Comparison of ENCODE assay signal across 20 cellular contexts in genomic region chr7:151572136-151572535, GRCh38.
"Had no signal": no experiment of that assay in that cellular context is flagged by ENCODE, and none has a peak within 500 bp of the region (broad histone marks: within the 10 kb centered on the region; RNA-seq: fewer than 3 reads in every experiment).

No MANE protein-coding gene starts in this region.

- ATAC-seq: esophagus mucosa, heart left ventricle, left colon, sciatic nerve, T-cell had no signal

- DNase-seq: activated CD4-positive, alpha-beta T cell treated with anti-CD3 and anti-CD28 coated beads for 1 hour; activated CD4-positive, alpha-beta T cell treated with anti-CD3 and anti-CD28 coated beads, Interleukin-2, amount 50 U/mL, for 4 hours; activated effector memory CD4-positive, alpha-beta T cell treated with anti-CD3 and anti-CD28 coated beads, Interleukin-2, amount 50 U/mL, for 16 hours; activated T-cell treated with anti-CD3 and anti-CD28 coated beads, Interleukin-2, amount 50 U/mL, for 24 hours; anterior cingulate cortex; foreskin melanocyte; heart left ventricle; left colon; naive B cell; ovary; spleen; T-cell; T1000 had no signal

- H3K4me3 Mint-ChIP-seq: activated naive CD8-positive, alpha-beta T cell; activated T-cell treated with anti-CD3 and anti-CD28 coated beads, Interleukin-2, amount 50 U/mL, for 24 hours; naive B cell; neural progenitor cell; stimulated activated naive CD8-positive, alpha-beta T cell treated with anti-CD3 and anti-CD28 coated beads, Interleukin-15, Interleukin-2, amounts not matched to agents 100 ng/mL and 50 ng/mL, for 24 hours; T-cell; type B pancreatic cell had no signal

- H3K27ac Mint-ChIP-seq: activated naive CD8-positive, alpha-beta T cell; activated T-cell treated with anti-CD3 and anti-CD28 coated beads, Interleukin-2, amount 50 U/mL, for 24 hours; naive B cell; neural progenitor cell; stimulated activated naive CD8-positive, alpha-beta T cell treated with anti-CD3 and anti-CD28 coated beads, Interleukin-15, Interleukin-2, amounts not matched to agents 100 ng/mL and 50 ng/mL, for 24 hours; T-cell; type B pancreatic cell had no signal

- H3K36me3 Mint-ChIP-seq: neural progenitor cell had no signal

- H3K9me3 ChIP-seq: heart left ventricle, ovary, spleen, suprapubic skin had no signal

- H3K27me3 Mint-ChIP-seq: activated naive CD8-positive, alpha-beta T cell; activated T-cell treated with anti-CD3 and anti-CD28 coated beads, Interleukin-2, amount 50 U/mL, for 24 hours; naive B cell; stimulated activated naive CD8-positive, alpha-beta T cell treated with anti-CD3 and anti-CD28 coated beads, Interleukin-15, Interleukin-2, amounts not matched to agents 100 ng/mL and 50 ng/mL, for 24 hours; T-cell; type B pancreatic cell had no signal

- H3K4me1 Mint-ChIP-seq: naive B cell, neural progenitor cell, T-cell had no signal
